11 cellular contexts compared by ENCODE assay signal in genomic region chr10:14330390-14331071, GRCh38. TPM values are rescaled to one million over a fixed set of nuclear protein-coding genes. Genes with fewer than 3 reads are reported as not detected.
DNase-seq lines count a peak whose midpoint lies in the region; ATAC-seq and TF ChIP-seq lines count a peak whose summit lies in the region.
"Had no signal": no experiment of that assay in that cellular context is flagged by ENCODE, and none has a peak within 500 bp of the region (broad histone marks: within the 10 kb centered on the region; RNA-seq: fewer than 3 reads in every experiment).

Gene FRMD4A (minus strand): TSS chr10:14330924.

- TF ChIP-seq EP300 in suprapubic skin (IDR thresholded peaks at IDR 0.05) = no peak

- no peaks in the 10 kb centered on the region for H3K9me3 ChIP-seq in fibroblast of lung (ENCODE audit: control insufficient read depth, insufficient read depth, low read depth, low read length)
- H3K9me3 ChIP-seq in suprapubic skin = no peaks in the 10 kb centered on the region

- H2BK120ac ChIP-seq in mesendoderm (ENCODE audit: low read depth, low read length) = no peak within 1 kb of the TSS

- no peak within 1 kb of the TSS for H3K4me3 ChIP-seq in fibroblast of lung (replicated peaks in 1 of 4; ENCODE audit: control extremely low read depth in 1 of 4, insufficient read depth in 1 of 4, low read depth in 3 of 4, low read length in 4 of 4)
- no peak within 1 kb of the TSS for H3K4me3 ChIP-seq in mesendoderm (ENCODE audit: low read length)
- no peak within 1 kb of the TSS for H3K4me3 ChIP-seq in suprapubic skin

- H3K4me1 ChIP-seq in fibroblast of lung (ENCODE audit: control insufficient read depth, extremely low read depth, insufficient read depth, low read length) (no peaks in the 10 kb centered on the region), mesendoderm (ENCODE audit: control insufficient read depth, low read depth, low read length) (peaks cover 3% of the 10 kb centered on the region), suprapubic skin (no peaks in the 10 kb centered on the region)

- no peak within 1 kb of the TSS for H3K23ac ChIP-seq in mesendoderm (ENCODE audit: low read length)

- no peak for TF ChIP-seq POLR2A in suprapubic skin (IDR thresholded peaks at IDR 0.05)

- H3K27me3 ChIP-seq in fibroblast of lung (ENCODE audit: control insufficient read depth, insufficient read depth, low read length) (peaks cover 15% of the 10 kb centered on the region), mesendoderm (ENCODE audit: insufficient read depth, low read length, poor library complexity) (no peaks in the 10 kb centered on the region), suprapubic skin (peaks cover 53% of the 10 kb centered on the region)

- no peak within 1 kb of the TSS for H2AK5ac ChIP-seq in mesendoderm (ENCODE audit: low read length)

- no peaks in the 10 kb centered on the region for H3K79me1 ChIP-seq in mesendoderm (ENCODE audit: low read length)

- no peak within 1 kb of the TSS for H4K5ac ChIP-seq in mesendoderm (ENCODE audit: low read length)

- H4K8ac ChIP-seq in mesendoderm (ENCODE audit: low read depth, low read length) = no peak within 1 kb of the TSS

- no CpG with 5 or more reads among the region's 14 CpGs for WGBS in mesendoderm (ENCODE audit: extremely low coverage, insufficient coverage, low lambda C conversion rate)
- 34% methylated on average over 14 of the region's 14 CpGs for WGBS in suprapubic skin

- DNase-seq in NCI-H146 (lab: John Stamatoyannopoulos, UW) (peak; percentile 75), fibroblast of lung (ENCODE audit: low read depth in 2 of 2) (no peak), mesendoderm (peak; percentile 29), suprapubic skin (ENCODE audit: low spot score in 2 of 2) (no peak), NCI-H2081 (lab: John Stamatoyannopoulos, UW) (no peak)
- DNase-seq: activated CD8-positive, alpha-beta memory T cell treated with anti-CD3 and anti-CD28 coated beads, Interleukin-2, amount 50 U/mL, for 48 hours; NCI-H748 treated with DMSO at 0.1 percent for 48 hours; stimulated activated CD4-positive, alpha-beta T cell treated with anti-CD3 and anti-CD28 coated beads, Interleukin-2, amount 100 ng/mL, for 24 hours had no signal

- H3K9ac ChIP-seq in fibroblast of lung (ENCODE audit: insufficient read depth, low read length) (no peak within 1 kb of the TSS), mesendoderm (ENCODE audit: low read length) (no peak within 1 kb of the TSS)

- no peak within 1 kb of the TSS for H2BK15ac ChIP-seq in mesendoderm (replicated peaks; ENCODE audit: low read depth)

- no peaks in the 10 kb centered on the region for H3K79me2 ChIP-seq in fibroblast of lung (ENCODE audit: control insufficient read depth, insufficient read depth, low read length)
- no peaks in the 10 kb centered on the region for H3K79me2 ChIP-seq in mesendoderm (ENCODE audit: control insufficient read depth, insufficient read depth, low read length)

- H3K4me2 ChIP-seq in fibroblast of lung (ENCODE audit: extremely low read depth, insufficient read depth, low read length) (no peak within 1 kb of the TSS), mesendoderm (ENCODE audit: low read length) (no peak within 1 kb of the TSS)

- H3K27ac ChIP-seq in fibroblast of lung (ENCODE audit: insufficient read depth, low read length) = no peak within 1 kb of the TSS
- H3K27ac ChIP-seq in mesendoderm (ENCODE audit: low read depth, low read length) = no peak within 1 kb of the TSS
- H3K27ac ChIP-seq in suprapubic skin = no peak within 1 kb of the TSS

- no peak within 1 kb of the TSS for H3K4ac ChIP-seq in mesendoderm (ENCODE audit: low read depth, low read length)

- H2BK5ac ChIP-seq in mesendoderm (ENCODE audit: low read length) = no peak within 1 kb of the TSS

- H3K18ac ChIP-seq in mesendoderm (ENCODE audit: low read length) = no peak within 1 kb of the TSS

- no peak within 1 kb of the TSS for H2AFZ ChIP-seq in fibroblast of lung (ENCODE audit: low read length)

- no peaks in the 10 kb centered on the region for H3K36me3 ChIP-seq in fibroblast of lung (ENCODE audit: control insufficient read depth, insufficient read depth, low read length)
- H3K36me3 ChIP-seq in mesendoderm (ENCODE audit: control insufficient read depth, insufficient read depth, low read length) = no peaks in the 10 kb centered on the region
- H3K36me3 ChIP-seq in suprapubic skin = no peaks in the 10 kb centered on the region

- TF ChIP-seq CTCF in fibroblast of lung (conservative IDR thresholded peaks at IDR 0.05 in 1 of 2, IDR thresholded peaks at IDR 0.05 in 1 of 2; ENCODE audit: low read depth in 1 of 2, low read length in 2 of 2) (no peak), suprapubic skin (IDR thresholded peaks at IDR 0.05) (no peak)

- no peak for ATAC-seq in HG03045 (IDR thresholded peaks at IDR 0.05; ENCODE audit: unreplicated experiment)
- ATAC-seq in GM21528 (IDR thresholded peaks at IDR 0.05; ENCODE audit: low FRiP score, unreplicated experiment) = no peak
- ATAC-seq in HG02759 (IDR thresholded peaks at IDR 0.05; ENCODE audit: unreplicated experiment) = no peak

- H4K20me1 ChIP-seq in fibroblast of lung (ENCODE audit: control insufficient read depth, extremely low read depth, insufficient read depth, low read length) = no peaks in the 10 kb centered on the region

- peak within 1 kb of the TSS; percentile 17 for H3K56ac ChIP-seq in mesendoderm (ENCODE audit: low read length)

RNA-seq across cellular contexts. Expression of gene FRMD4A, which starts in this region (rescaled TPM):
- total RNA-seq in fibroblast of lung = 22.9 and 26.9 TPM in 2 replicates
- polyA plus RNA-seq in fibroblast of lung = 58.3 and 63.6 TPM in 2 replicates
- polyA plus RNA-seq in fibroblast of lung (2012) = 64.5 and 105 TPM in 2 replicates
- polyA minus RNA-seq in fibroblast of lung (ENCODE audit: low replicate concordance) = 269 and 278 TPM in 2 replicates
- polyA plus RNA-seq in mesendoderm (2013, experiment 1 of 2) = 25.4 TPM
- polyA plus RNA-seq in mesendoderm (2013, experiment 2 of 2) = 32.2 TPM
- total RNA-seq in suprapubic skin = 10 to 100 TPM; 27.4 to 86.3 (median 58.0) TPM

Comparison
In these comparisons a context has a peak if more than half of its experiments do, and no peak if none do; other contexts are left out.
1. DNase-seq: peak in NCI-H146 (single experiment) and mesendoderm (single experiment); none in fibroblast of lung (0 of 2), suprapubic skin (0 of 2) and NCI-H2081 (0 of 2).